In genomic region chr2:212941361-212941760, GRCh38 we compare ENCODE assay signal across 24 cellular contexts.
DNase-seq lines count a peak whose midpoint lies in the region; ATAC-seq and TF ChIP-seq lines count a peak whose summit lies in the region.
"Had no signal": no experiment of that assay in that cellular context is flagged by ENCODE, and none has a peak within 500 bp of the region (broad histone marks: within the 10 kb centered on the region; RNA-seq: fewer than 3 reads in every experiment).

No MANE protein-coding gene starts in this region.

- H3K27me3 ChIP-seq in stomach: no peaks in the 10 kb centered on the region
- H3K27me3 ChIP-seq: BLaER1, right lobe of liver had no signal

- no peak for TF ChIP-seq POLR2A in stomach (IDR thresholded peaks at IDR 0.05)

- H3K27ac ChIP-seq in stomach: peak overlapping the region in 3 of 5 donors; percentile 39 to 69 (median 41)
- H3K27ac ChIP-seq: BLaER1, right lobe of liver had no signal

- DNase-seq in NCI-H510A treated with DMSO at 0.1 percent for 48 hours (lab: John Stamatoyannopoulos, UW) (peak; percentile 43), NCI-H510A (lab: John Stamatoyannopoulos, UW) (no peak), NCI-H69 (lab: John Stamatoyannopoulos, UW) (peak; percentile 34), stomach (no peak), retina (no peak)
- DNase-seq in activated CD8-positive, alpha-beta memory T cell treated with anti-CD3 and anti-CD28 coated beads, Interleukin-2, amount 10 ng/mL, durations not matched to agents 7 days and 5 days: no peak
- DNase-seq in effector CD4-positive, alpha-beta T cell: no peak
- DNase-seq: ACHN; activated CD4-positive, alpha-beta T cell treated with anti-CD3 and anti-CD28 coated beads, Interleukin-2, amount 50 U/mL, for 48 hours; activated CD4-positive, CD25-positive, alpha-beta regulatory T cell; activated effector memory CD4-positive, alpha-beta T cell treated with Interleukin-2 at 50 U/mL for 16 hours; Caco-2; effector memory CD8-positive, alpha-beta T cell; EL; GOT3; naive thymus-derived CD4-positive, alpha-beta T cell; NCI-H226; NK-92 treated with Interleukin-12 subunit alpha and Interleukin-12 subunit beta, amount 100 ng/mL, for 24 hours; stimulated activated naive CD8-positive, alpha-beta T cell treated with anti-CD3 and anti-CD28 coated beads, Interleukin-15, amount 100 ng/mL, for 72 hours; T-helper 9 cell; trophoblast cell had no signal

- no peaks in the 10 kb centered on the region for H3K36me3 ChIP-seq in stomach
- H3K36me3 ChIP-seq: BLaER1, right lobe of liver had no signal

- no peak overlapping the region for H3K4me3 Mint-ChIP-seq in activated CD8-positive, alpha-beta memory T cell treated with anti-CD3 and anti-CD28 coated beads, Interleukin-2, amount 10 ng/mL, durations not matched to agents 7 days and 5 days
- H3K4me3 Mint-ChIP-seq: effector memory CD8-positive, alpha-beta T cell; naive thymus-derived CD4-positive, alpha-beta T cell; stimulated activated naive CD8-positive, alpha-beta T cell treated with anti-CD3 and anti-CD28 coated beads, Interleukin-15, amount 100 ng/mL, for 72 hours had no signal

- peak; percentile 6 for ATAC-seq in esophagus mucosa
- no peak for ATAC-seq in activated CD8-positive, alpha-beta memory T cell treated with anti-CD3 and anti-CD28 coated beads, Interleukin-2, amount 10 ng/mL, durations not matched to agents 7 days and 5 days
- ATAC-seq: effector memory CD8-positive, alpha-beta T cell; naive thymus-derived CD4-positive, alpha-beta T cell; stimulated activated naive CD8-positive, alpha-beta T cell treated with anti-CD3 and anti-CD28 coated beads, Interleukin-15, amount 100 ng/mL, for 72 hours had no signal

- CTCF ChIA-PET in activated CD8-positive, alpha-beta memory T cell treated with anti-CD3 and anti-CD28 coated beads, Interleukin-2, amount 10 ng/mL, durations not matched to agents 7 days and 5 days (lab: Charles Lee): no interaction called here

- H3K27ac Mint-ChIP-seq in activated CD8-positive, alpha-beta memory T cell treated with anti-CD3 and anti-CD28 coated beads, Interleukin-2, amount 10 ng/mL, durations not matched to agents 7 days and 5 days: no peak overlapping the region
- H3K27ac Mint-ChIP-seq: effector memory CD8-positive, alpha-beta T cell; naive thymus-derived CD4-positive, alpha-beta T cell; stimulated activated naive CD8-positive, alpha-beta T cell treated with anti-CD3 and anti-CD28 coated beads, Interleukin-15, amount 100 ng/mL, for 72 hours had no signal

- peaks cover 1% of the 10 kb centered on the region for H3K36me3 Mint-ChIP-seq in activated CD8-positive, alpha-beta memory T cell treated with anti-CD3 and anti-CD28 coated beads, Interleukin-2, amount 10 ng/mL, durations not matched to agents 7 days and 5 days
- H3K36me3 Mint-ChIP-seq: naive thymus-derived CD4-positive, alpha-beta T cell had no signal

- peaks cover 0 to 21% (median 13%) of the 10 kb centered on the region in 4 donors for H3K4me1 ChIP-seq in stomach
- H3K4me1 ChIP-seq: BLaER1 had no signal

- H3K4me1 Mint-ChIP-seq in activated CD8-positive, alpha-beta memory T cell treated with anti-CD3 and anti-CD28 coated beads, Interleukin-2, amount 10 ng/mL, durations not matched to agents 7 days and 5 days: no peaks in the 10 kb centered on the region
- H3K4me1 Mint-ChIP-seq: naive thymus-derived CD4-positive, alpha-beta T cell; stimulated activated naive CD8-positive, alpha-beta T cell treated with anti-CD3 and anti-CD28 coated beads, Interleukin-15, amount 100 ng/mL, for 72 hours had no signal

- no peaks in the 10 kb centered on the region for H3K9me3 Mint-ChIP-seq in activated CD8-positive, alpha-beta memory T cell treated with anti-CD3 and anti-CD28 coated beads, Interleukin-2, amount 10 ng/mL, durations not matched to agents 7 days and 5 days (ENCODE audit: low read depth)
- H3K9me3 Mint-ChIP-seq: effector memory CD8-positive, alpha-beta T cell had no signal

- H3K27me3 Mint-ChIP-seq in activated CD8-positive, alpha-beta memory T cell treated with anti-CD3 and anti-CD28 coated beads, Interleukin-2, amount 10 ng/mL, durations not matched to agents 7 days and 5 days: no peaks in the 10 kb centered on the region
- H3K27me3 Mint-ChIP-seq: effector memory CD8-positive, alpha-beta T cell; stimulated activated naive CD8-positive, alpha-beta T cell treated with anti-CD3 and anti-CD28 coated beads, Interleukin-15, amount 100 ng/mL, for 72 hours had no signal

- intact Hi-C loops in stomach (cut with DNase I; ENCODE audit: low total_unique reads): no loop called here

- H3K9me3 ChIP-seq in stomach: no peaks in the 10 kb centered on the region
- H3K9me3 ChIP-seq: BLaER1, Caco-2, right lobe of liver had no signal

- H3K4me3 ChIP-seq in stomach: no peak overlapping the region
- H3K4me3 ChIP-seq: BLaER1, right lobe of liver had no signal

- WGBS in stomach, 5 donors: 70 to 86% (median 73%) methylated on average over 2 of the region's 2 CpGs

- no peak for TF ChIP-seq EP300 in stomach (IDR thresholded peaks at IDR 0.05)

- TF ChIP-seq CTCF in stomach (IDR thresholded peaks at IDR 0.05): no peak

Comparison
In these comparisons a context has a peak if more than half of its experiments do, and no peak if none do; other contexts are left out.
1. DNase-seq: peak in NCI-H510A treated with DMSO at 0.1 percent for 48 hours (single experiment) and NCI-H69 (single experiment); none in NCI-H510A (single experiment), stomach (single experiment), activated CD8-positive, alpha-beta memory T cell treated with anti-CD3 and anti-CD28 coated beads, Interleukin-2, amount 10 ng/mL, durations not matched to agents 7 days and 5 days (single experiment), retina (single experiment) and effector CD4-positive, alpha-beta T cell (single experiment).